8 cellular contexts compared by ENCODE assay signal in genomic region chr7:30770936-30771858, GRCh38.
DNase-seq lines count a peak whose midpoint lies in the region; ATAC-seq, FAIRE-seq and TF ChIP-seq lines count a peak whose summit lies in the region.

Gene MINDY4 (plus strand): TSS chr7:30771417. CDS start chr7:30771494, 77 bp downstream.

- TF ChIP-seq CTCF in AG09319 (IDR thresholded peaks at IDR 0.05; ENCODE audit: low read depth, low read length) = no peak; the same call in none of the 2 replicates

- DNase-seq in AG09319 (ENCODE audit: extremely low read depth, low read depth) (peak; percentile 54), GM19239 (ENCODE audit: insufficient read length, low spot score) (peak; percentile 65), NOMO-1 treated with DMSO at 0.1 percent for 48 hours (lab: John Stamatoyannopoulos, UW; ENCODE audit: unreplicated experiment) (peak; percentile 65), activated T-cell treated with anti-CD3 and anti-CD28 coated beads for 24 hours (ENCODE audit: low read depth) (peak; percentile 59), epidermal melanocyte (ENCODE audit: insufficient read length, low spot score) (peak; percentile 79), midbrain (lab: John Stamatoyannopoulos, UW) (peak; percentile 71)
- DNase-seq in stimulated activated CD8-positive, alpha-beta memory T cell treated with anti-CD3 and anti-CD28 coated beads, Interleukin-15, amount 100 ng/mL, for 48 hours (ENCODE audit: low read depth in 2 of 2) = peak; percentile 58 to 65

- FAIRE-seq in GM19239 (lab: Jason Lieb, UNC) = peak; percentile 79

- peak; percentile 75 for ATAC-seq in HG03439 (IDR thresholded peaks at IDR 0.05; ENCODE audit: unreplicated experiment)

Comparison
In these comparisons a context has a peak if more than half of its experiments do, and no peak if none do; other contexts are left out.
1. Peak in every context shown above with its lines: DNase-seq and ATAC-seq.